In genomic region chr2:130963849-130964793, GRCh38 we compare ENCODE assay signal across 8 cellular contexts.
DNase-seq lines count a peak whose midpoint lies in the region; ATAC-seq, FAIRE-seq and TF ChIP-seq lines count a peak whose summit lies in the region.

No MANE protein-coding gene starts in this region.

- no peaks in the 10 kb centered on the region for H3K9me3 ChIP-seq in breast epithelium
- no peaks in the 10 kb centered on the region for H3K9me3 ChIP-seq in WERI-Rb-1 (ENCODE audit: severe bottlenecking)
- H3K9me3 ChIP-seq in suprapubic skin = no peaks in the 10 kb centered on the region

- intact Hi-C loops in breast epithelium (cut with DNase I; ENCODE audit: low total_unique reads) = no loop called here
- intact Hi-C loops in MCF 10A (cut with micrococcal nuclease) = no loop called here

- no peak for TF ChIP-seq EP300 in suprapubic skin (IDR thresholded peaks at IDR 0.05)

- H3K4me3 Mint-ChIP-seq in MCF 10A (ENCODE audit: unreplicated experiment) = no peak overlapping the region

- peaks cover 21% of the 10 kb centered on the region for H3K36me3 Mint-ChIP-seq in MCF 10A (ENCODE audit: insufficient read depth, unreplicated experiment)

- H3K36me3 ChIP-seq in breast epithelium (no peaks in the 10 kb centered on the region), WERI-Rb-1 (no peaks in the 10 kb centered on the region), suprapubic skin (no peaks in the 10 kb centered on the region)

- ATAC-seq in GM19463 (IDR thresholded peaks at IDR 0.05; ENCODE audit: unreplicated experiment) = no peak

- no peak overlapping the region for H3K27ac Mint-ChIP-seq in MCF 10A (ENCODE audit: low read depth, unreplicated experiment)

- H3K27me3 ChIP-seq in breast epithelium = peaks cover 0 to 66% of the 10 kb centered on the region in 2 donors
- H3K27me3 ChIP-seq in WERI-Rb-1 (ENCODE audit: insufficient read depth, low read depth, severe bottlenecking) = peaks cover 15% of the 10 kb centered on the region
- H3K27me3 ChIP-seq in suprapubic skin = peaks cover 44% of the 10 kb centered on the region

- H3K4me3 ChIP-seq in breast epithelium (peak overlapping the region in 2 of 3 donors; percentile 39 to 53), WERI-Rb-1 (ENCODE audit: low read depth, low read length) (peak overlapping the region; percentile 40), suprapubic skin (peak overlapping the region; percentile 40)

- TF ChIP-seq POLR2A in breast epithelium (IDR thresholded peaks at IDR 0.05) (no peak), suprapubic skin (IDR thresholded peaks at IDR 0.05) (no peak)

- DNase-seq in breast epithelium (ENCODE audit: low spot score in 2 of 2) = no peak
- no peak for DNase-seq in MCF 10A (ENCODE audit: unreplicated experiment)
- peak; percentile 80 for DNase-seq in WERI-Rb-1
- DNase-seq in iPS DF 4.7 (ENCODE audit: extremely low read depth, low spot score) = peak; percentile 68
- no peak for DNase-seq in suprapubic skin (ENCODE audit: low spot score in 2 of 2)
- no peak for DNase-seq in frontal cortex (ENCODE audit: low spot score in 2 of 2)
- no peak for DNase-seq in NCI-H1417 treated with DMSO at 0.1 percent for 48 hours (lab: John Stamatoyannopoulos, UW)

- H3K4me1 ChIP-seq in breast epithelium = no peaks in the 10 kb centered on the region
- H3K4me1 ChIP-seq in suprapubic skin = peaks cover 10% of the 10 kb centered on the region

- POLR2A ChIA-PET in MCF 10A (lab: Yijun Ruan, JAX) = interaction anchor here (0.8 kb wide), 1 partner anchor 9 kb away, joined by 3 read pairs; no protein-coding TSS in a partner anchor

- H3K27me3 Mint-ChIP-seq in MCF 10A (ENCODE audit: insufficient read depth, unreplicated experiment) = no peaks in the 10 kb centered on the region

- 32% methylated on average over 28 of the region's 84 CpGs for WGBS in suprapubic skin

- no peaks in the 10 kb centered on the region for H3K9me3 Mint-ChIP-seq in MCF 10A (ENCODE audit: unreplicated experiment)

- TF ChIP-seq CTCF in breast epithelium (IDR thresholded peaks at IDR 0.05) = no peak
- TF ChIP-seq CTCF in MCF 10A (IDR thresholded peaks at IDR 0.05; ENCODE audit: unreplicated experiment) = no peak
- peak; percentile 95 for TF ChIP-seq CTCF in WERI-Rb-1 (IDR thresholded peaks at IDR 0.05; ENCODE audit: low read depth, low read length)
- TF ChIP-seq CTCF in suprapubic skin (IDR thresholded peaks at IDR 0.05) = no peak

- no TSS peak for BruUV-seq in MCF 10A (replicated peaks; lab: Mats Ljungman, UMichigan)

- no peak for FAIRE-seq in frontal cortex (lab: Jason Lieb, UNC)

- CTCF ChIA-PET in MCF 10A (lab: Yijun Ruan, JAX) = no interaction called here

- H3K4me1 Mint-ChIP-seq in MCF 10A (ENCODE audit: insufficient read depth, unreplicated experiment) = no peaks in the 10 kb centered on the region

- H3K27ac ChIP-seq in breast epithelium = no peak overlapping the region
- no peak overlapping the region for H3K27ac ChIP-seq in WERI-Rb-1
- no peak overlapping the region for H3K27ac ChIP-seq in suprapubic skin

Comparison
In these comparisons a context has a peak if more than half of its experiments do, and no peak if none do; other contexts are left out.
1. DNase-seq: peak in WERI-Rb-1 (single experiment) and iPS DF 4.7 (single experiment); none in breast epithelium (0 of 2), MCF 10A (single experiment), suprapubic skin (0 of 2), frontal cortex (0 of 2) and NCI-H1417 treated with DMSO at 0.1 percent for 48 hours (single experiment).
2. Peak in every context shown above with its lines, with median percentiles within 50 percentile points of each other: H3K4me3 ChIP-seq.